In the genomic region with DNA sequence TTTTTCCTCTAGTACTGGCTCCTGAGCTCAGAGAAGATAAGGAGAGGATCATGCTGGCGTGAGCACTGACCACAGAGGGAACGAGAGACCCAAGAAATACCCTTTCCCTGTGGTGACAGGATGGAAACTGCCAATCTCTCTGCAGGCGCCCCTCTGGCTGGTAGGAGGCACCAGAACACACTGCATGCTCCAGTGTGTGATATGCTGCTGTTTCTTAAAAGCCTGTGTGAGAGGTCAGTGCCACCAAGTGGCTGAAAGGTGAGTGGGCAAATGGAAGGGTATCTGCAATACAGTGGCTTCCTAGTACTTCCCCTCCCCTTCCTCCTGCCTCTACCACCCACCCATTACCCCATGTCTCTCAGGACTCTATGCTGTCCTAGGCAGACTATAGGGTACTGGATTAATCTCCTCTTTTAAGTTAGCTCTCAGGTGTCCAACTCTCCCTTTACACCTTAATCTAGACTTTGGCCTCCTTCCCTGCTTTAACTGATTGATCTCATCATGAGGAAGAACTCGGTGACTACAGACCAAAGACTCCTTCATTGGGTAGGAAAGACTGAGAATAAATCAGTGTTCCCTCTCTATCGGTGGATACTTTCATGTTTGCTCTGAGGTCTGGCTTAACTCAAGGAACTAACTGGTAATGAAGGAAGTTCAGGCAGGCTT, we compare ENCODE assay signal across 8 cellular contexts.
DNase-seq lines count a peak whose midpoint lies in the region; ATAC-seq, FAIRE-seq and TF ChIP-seq lines count a peak whose summit lies in the region.

No MANE protein-coding gene starts in this region.

- DNase-seq in COLO829 (ENCODE audit: low spot score) (peak; percentile 39), NCI-H1694 treated with DMSO at 0.1 percent for 48 hours (lab: John Stamatoyannopoulos, UW) (peak; percentile 22), astrocyte (ENCODE audit: low read depth) (no peak), left lobe of liver (ENCODE audit: low spot score) (peak; percentile 44), 8988T (no peak), NOMO-1 treated with DMSO at 0.1 percent for 48 hours (lab: John Stamatoyannopoulos, UW; ENCODE audit: unreplicated experiment) (no peak)

- no peak overlapping the region for H3K4me3 ChIP-seq in astrocyte (ENCODE audit: insufficient read depth, low read depth, low read length)

- no peak overlapping the region for H2AFZ ChIP-seq in astrocyte (ENCODE audit: low read depth, low read length)

- no peak overlapping the region for H3K27ac ChIP-seq in astrocyte (ENCODE audit: low read depth, low read length)

- no peak for FAIRE-seq in astrocyte (lab: Jason Lieb, UNC)

- H3K27me3 ChIP-seq in astrocyte (ENCODE audit: insufficient read depth, low read length), result no peaks in the 10 kb centered on the region

- peaks cover 2% of the 10 kb centered on the region for H3K27me3 Mint-ChIP-seq in astrocyte (ENCODE audit: low read depth, unreplicated experiment)

- no peaks in the 10 kb centered on the region for H3K79me2 ChIP-seq in astrocyte (ENCODE audit: insufficient read depth, low read length)

- H3K9me3 ChIP-seq in astrocyte (ENCODE audit: insufficient read depth, low read depth, low read length), result no peaks in the 10 kb centered on the region

- no peaks in the 10 kb centered on the region for H3K9me3 Mint-ChIP-seq in astrocyte (ENCODE audit: unreplicated experiment)

- H3K4me2 ChIP-seq in astrocyte (ENCODE audit: low read length), result no peak overlapping the region

- TF ChIP-seq CTCF in astrocyte (IDR thresholded peaks at IDR 0.05; ENCODE audit: insufficient read depth, low read depth, low read length), result peak; percentile 10

- H4K20me1 ChIP-seq in astrocyte (ENCODE audit: insufficient read depth, low read length), result no peaks in the 10 kb centered on the region

- peak; percentile 94 for ATAC-seq in GM18861 (IDR thresholded peaks at IDR 0.05; ENCODE audit: unreplicated experiment)
- ATAC-seq in HG02981 (IDR thresholded peaks at IDR 0.05; ENCODE audit: unreplicated experiment), result peak; percentile 67
- peak; percentile 99 for ATAC-seq in left lobe of liver

- H3K36me3 Mint-ChIP-seq in astrocyte (ENCODE audit: low read depth, unreplicated experiment), result no peaks in the 10 kb centered on the region

- no peak overlapping the region for H3K27ac Mint-ChIP-seq in astrocyte (ENCODE audit: unreplicated experiment)

- H3K36me3 ChIP-seq in astrocyte (ENCODE audit: insufficient read depth, low read length), result no peaks in the 10 kb centered on the region

- no peaks in the 10 kb centered on the region for H3K4me1 ChIP-seq in astrocyte (ENCODE audit: insufficient read depth, low read length)

- H3K4me1 Mint-ChIP-seq in astrocyte (ENCODE audit: low read depth, unreplicated experiment), result no peaks in the 10 kb centered on the region

- no peak overlapping the region for H3K9ac ChIP-seq in astrocyte (ENCODE audit: low read length)

- no peak overlapping the region for H3K4me3 Mint-ChIP-seq in astrocyte (ENCODE audit: unreplicated experiment)

Comparison
In these comparisons a context has a peak if more than half of its experiments do, and no peak if none do; other contexts are left out.
1. DNase-seq: peak in COLO829 (single experiment), NCI-H1694 treated with DMSO at 0.1 percent for 48 hours (single experiment) and left lobe of liver (single experiment); none in astrocyte (single experiment), 8988T (single experiment) and NOMO-1 treated with DMSO at 0.1 percent for 48 hours (single experiment).
2. Peak in every context shown above with its lines, with median percentiles within 50 percentile points of each other: ATAC-seq.